In the genomic region with DNA sequence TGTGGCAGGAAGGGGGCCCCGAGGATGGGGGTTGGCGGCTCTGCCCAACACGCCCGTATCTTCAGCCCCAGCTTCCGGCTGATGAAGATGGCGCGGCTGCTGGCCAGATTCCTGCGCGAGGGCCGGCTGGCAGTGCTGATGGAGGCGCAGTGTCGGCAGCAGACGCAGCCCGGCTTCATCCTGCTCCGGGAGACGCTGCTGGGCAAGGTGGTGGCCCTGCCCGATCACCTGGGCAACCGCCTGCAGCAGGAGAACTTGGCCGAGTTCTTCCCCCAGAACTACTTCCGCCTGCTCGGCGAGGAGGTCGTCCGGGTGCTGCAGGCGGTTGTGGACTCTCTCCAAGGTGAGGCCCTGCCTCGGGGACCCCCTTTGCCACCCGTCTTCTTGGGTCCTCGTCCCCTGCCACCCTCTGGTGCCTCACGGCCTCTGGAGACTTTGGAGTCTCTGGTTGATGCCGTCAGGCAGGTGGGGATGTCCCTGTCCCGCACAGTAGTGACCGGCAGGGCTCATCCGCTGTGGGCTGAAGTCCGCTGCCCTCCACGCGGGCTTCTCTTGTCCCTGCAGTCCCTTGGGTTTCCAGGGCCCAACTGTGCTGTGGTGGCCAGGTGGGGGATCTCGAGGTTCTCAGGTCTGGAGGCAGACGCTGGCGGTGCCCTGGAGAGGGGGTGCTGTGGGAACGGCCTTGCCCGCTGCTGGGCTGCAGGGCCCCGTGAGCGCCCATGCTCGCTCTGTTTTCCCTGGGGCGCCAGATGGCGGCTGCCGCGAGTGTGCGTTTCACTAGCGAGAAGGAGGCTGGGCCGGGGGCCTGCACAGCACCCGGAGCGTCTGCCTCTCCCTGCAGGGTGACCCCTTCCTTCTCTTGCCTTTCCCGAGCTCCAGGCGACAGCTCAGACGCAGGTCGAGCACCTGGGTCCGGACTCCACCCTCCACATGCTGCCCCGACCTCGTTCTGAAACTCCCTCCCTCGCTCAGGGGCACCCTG, we compare ENCODE assay signal across 14 cellular contexts. TPM values are rescaled to one million over a fixed set of nuclear protein-coding genes. Genes with fewer than 3 reads are reported as not detected.
DNase-seq lines count a peak whose midpoint lies in the region; ATAC-seq and TF ChIP-seq lines count a peak whose summit lies in the region.
"Had no signal": no experiment of that assay in that cellular context is flagged by ENCODE, and none has a peak within 500 bp of the region (broad histone marks: within the 10 kb centered on the region; RNA-seq: fewer than 3 reads in every experiment).

No MANE protein-coding gene starts in this region.

- H3K9me3 Mint-ChIP-seq in T-helper 2 cell treated with Interferon-gamma antibody and Interleukin-4, amounts not matched to agents 5 μg/mL and 100 μg/mL, for 36 hours: no peaks in the 10 kb centered on the region
- H3K9me3 Mint-ChIP-seq in activated CD8-positive, alpha-beta T cell treated with anti-CD3 and anti-CD28 coated beads, Interleukin-2, amount 10 ng/mL, durations not matched to agents 7 days and 5 days (ENCODE audit: insufficient read depth): no peaks in the 10 kb centered on the region
- no peaks in the 10 kb centered on the region for H3K9me3 Mint-ChIP-seq in nephron

- H3K36me3 Mint-ChIP-seq in T-helper 2 cell treated with Interferon-gamma antibody and Interleukin-4, amounts not matched to agents 5 μg/mL and 100 μg/mL, for 36 hours (ENCODE audit: low read depth): peaks cover 15% of the 10 kb centered on the region
- H3K36me3 Mint-ChIP-seq in activated CD8-positive, alpha-beta T cell treated with anti-CD3 and anti-CD28 coated beads, Interleukin-2, amount 10 ng/mL, durations not matched to agents 7 days and 5 days (ENCODE audit: low read depth): peaks cover 15% of the 10 kb centered on the region
- H3K36me3 Mint-ChIP-seq in nephron (ENCODE audit: low read depth): peaks cover 10% of the 10 kb centered on the region

- no peak for DNase-seq in T-helper 2 cell treated with Interferon-gamma antibody and Interleukin-4, amounts not matched to agents 5 μg/mL and 100 μg/mL, for 36 hours (ENCODE audit: low spot score)
- DNase-seq in T-helper 2 cell: no peak
- peak; percentile 80 for DNase-seq in CMK (ENCODE audit: low read depth)
- DNase-seq in activated CD8-positive, alpha-beta T cell treated with anti-CD3 and anti-CD28 coated beads, Interleukin-2, amount 10 ng/mL, durations not matched to agents 7 days and 5 days: no peak
- DNase-seq in NCI-H2227 treated with DMSO at 0.1 percent for 48 hours (lab: John Stamatoyannopoulos, UW): no peak
- no peak for DNase-seq in HPDE6-E6E7 (ENCODE audit: extremely low spot score)
- DNase-seq: 8988T, NCI-H1436, NCI-H446, WERI-Rb-1 had no signal

- H3K4me3 Mint-ChIP-seq in T-helper 2 cell treated with Interferon-gamma antibody and Interleukin-4, amounts not matched to agents 5 μg/mL and 100 μg/mL, for 36 hours: peak overlapping the region; percentile 43
- peak overlapping the region; percentile 22 for H3K4me3 Mint-ChIP-seq in activated CD8-positive, alpha-beta T cell treated with anti-CD3 and anti-CD28 coated beads, Interleukin-2, amount 10 ng/mL, durations not matched to agents 7 days and 5 days
- H3K4me3 Mint-ChIP-seq in nephron: peak overlapping the region; percentile 54 to 86 (median 61)

- H3K4me1 Mint-ChIP-seq in T-helper 2 cell treated with Interferon-gamma antibody and Interleukin-4, amounts not matched to agents 5 μg/mL and 100 μg/mL, for 36 hours (ENCODE audit: low read depth): peaks cover 10% of the 10 kb centered on the region
- H3K4me1 Mint-ChIP-seq in activated CD8-positive, alpha-beta T cell treated with anti-CD3 and anti-CD28 coated beads, Interleukin-2, amount 10 ng/mL, durations not matched to agents 7 days and 5 days (ENCODE audit: low read depth): peaks cover 24% of the 10 kb centered on the region
- peaks cover 16% of the 10 kb centered on the region for H3K4me1 Mint-ChIP-seq in nephron

- H3K27me3 Mint-ChIP-seq in T-helper 2 cell treated with Interferon-gamma antibody and Interleukin-4, amounts not matched to agents 5 μg/mL and 100 μg/mL, for 36 hours (ENCODE audit: low read depth): no peaks in the 10 kb centered on the region
- no peaks in the 10 kb centered on the region for H3K27me3 Mint-ChIP-seq in activated CD8-positive, alpha-beta T cell treated with anti-CD3 and anti-CD28 coated beads, Interleukin-2, amount 10 ng/mL, durations not matched to agents 7 days and 5 days (ENCODE audit: low read depth)
- H3K27me3 Mint-ChIP-seq in nephron (ENCODE audit: low read depth): peaks cover 4% of the 10 kb centered on the region

- H3K27ac Mint-ChIP-seq in T-helper 2 cell treated with Interferon-gamma antibody and Interleukin-4, amounts not matched to agents 5 μg/mL and 100 μg/mL, for 36 hours: no peak overlapping the region
- H3K27ac Mint-ChIP-seq in activated CD8-positive, alpha-beta T cell treated with anti-CD3 and anti-CD28 coated beads, Interleukin-2, amount 10 ng/mL, durations not matched to agents 7 days and 5 days: no peak overlapping the region
- no peak overlapping the region for H3K27ac Mint-ChIP-seq in nephron

- POLR2A ChIA-PET in activated CD8-positive, alpha-beta T cell treated with anti-CD3 and anti-CD28 coated beads, Interleukin-2, amount 10 ng/mL, durations not matched to agents 7 days and 5 days (lab: Charles Lee): no interaction called here

- no peak for ATAC-seq in activated CD8-positive, alpha-beta T cell treated with anti-CD3 and anti-CD28 coated beads, Interleukin-2, amount 10 ng/mL, durations not matched to agents 7 days and 5 days
- ATAC-seq in HG03159 (IDR thresholded peaks at IDR 0.05; ENCODE audit: unreplicated experiment): no peak
- ATAC-seq: gastroesophageal sphincter had no signal

- TF ChIP-seq CTCF in nephron (IDR thresholded peaks at IDR 0.05; ENCODE audit: unreplicated experiment in 3 of 3): no peak

- CTCF ChIA-PET in activated CD8-positive, alpha-beta T cell treated with anti-CD3 and anti-CD28 coated beads, Interleukin-2, amount 10 ng/mL, durations not matched to agents 7 days and 5 days (lab: Charles Lee): no interaction called here

RNA-seq across cellular contexts. Expression of a gene that starts 2.4 kb away (rescaled TPM):
- total RNA-seq in activated CD8-positive, alpha-beta T cell treated with anti-CD3 and anti-CD28 coated beads, Interleukin-2, amount 10 ng/mL, durations not matched to agents 7 days and 5 days: 10 to 100 TPM; 70.1 to 73.3 TPM

RNA-seq across cellular contexts. Expression of a gene that starts 6.8 kb away (rescaled TPM):
- total RNA-seq in activated CD8-positive, alpha-beta T cell treated with anti-CD3 and anti-CD28 coated beads, Interleukin-2, amount 10 ng/mL, durations not matched to agents 7 days and 5 days: not detected
- total RNA-seq: SK-MEL-5 had no signal

RNA-seq across cellular contexts. Expression of a gene that starts 20.7 kb away (rescaled TPM):
- total RNA-seq in activated CD8-positive, alpha-beta T cell treated with anti-CD3 and anti-CD28 coated beads, Interleukin-2, amount 10 ng/mL, durations not matched to agents 7 days and 5 days: 10 to 100 TPM; 41.9 to 43.9 TPM

RNA-seq across cellular contexts. Expression of a gene that starts 37.9 kb away (rescaled TPM):
- total RNA-seq in activated CD8-positive, alpha-beta T cell treated with anti-CD3 and anti-CD28 coated beads, Interleukin-2, amount 10 ng/mL, durations not matched to agents 7 days and 5 days: 10 to 100 TPM; 35.1 to 35.6 TPM
- total RNA-seq: SK-MEL-5 had no signal

RNA-seq across cellular contexts. Expression of a gene that starts 51.2 kb away (rescaled TPM):
- 1 to 10 TPM; 1.5 to 2.1 TPM for total RNA-seq in activated CD8-positive, alpha-beta T cell treated with anti-CD3 and anti-CD28 coated beads, Interleukin-2, amount 10 ng/mL, durations not matched to agents 7 days and 5 days
- total RNA-seq: gastroesophageal sphincter had no signal
